1 cellular context compared by ENCODE assay signal in genomic region chr12:52672321-52672933, GRCh38.
TF ChIP-seq lines count a peak whose summit lies in the region.

No MANE protein-coding gene starts in this region.

TF ChIP-seq in K562, 482 proteins besides CTCF, POLR2A, EP300 and RAD21:
- TF ChIP-seq SOX6 (IDR thresholded peaks at IDR 0.05) = peak; percentile 54; the same call in 1 of the 2 replicates
- peak; percentile 28; the same call in 1 of the 2 replicates for TF ChIP-seq ESRRA (IDR thresholded peaks at IDR 0.05; ENCODE audit: borderline replicate concordance, low read depth)
- TF ChIP-seq FOSL1 (tag; conservative IDR thresholded peaks at IDR 0.05) = peak; percentile 58
- no peak for TF ChIP-seq HMGXB4 (CRISPR knock-in tag; IDR thresholded peaks at IDR 0.05)
- TF ChIP-seq, protein P1, sequence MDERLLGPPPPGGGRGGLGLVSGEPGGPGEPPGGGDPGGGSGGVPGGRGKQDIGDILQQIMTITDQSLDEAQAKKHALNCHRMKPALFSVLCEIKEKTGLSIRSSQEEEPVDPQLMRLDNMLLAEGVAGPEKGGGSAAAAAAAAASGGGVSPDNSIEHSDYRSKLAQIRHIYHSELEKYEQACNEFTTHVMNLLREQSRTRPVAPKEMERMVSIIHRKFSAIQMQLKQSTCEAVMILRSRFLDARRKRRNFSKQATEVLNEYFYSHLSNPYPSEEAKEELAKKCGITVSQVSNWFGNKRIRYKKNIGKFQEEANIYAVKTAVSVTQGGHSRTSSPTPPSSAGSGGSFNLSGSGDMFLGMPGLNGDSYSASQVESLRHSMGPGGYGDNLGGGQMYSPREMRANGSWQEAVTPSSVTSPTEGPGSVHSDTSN (CRISPR knock-in tag; IDR thresholded peaks at IDR 0.05; ENCODE audit: low read depth) = no peak
- TF ChIP-seq, protein P1 (tag; conservative IDR thresholded peaks at IDR 0.05; ENCODE audit: low read depth) = 0 out of 2 replicates have a peak, but pooled peaks have one; percentile 6
- TF ChIP-seq NR3C1 (CRISPR knock-in tag; IDR thresholded peaks at IDR 0.05) = no peak
- TF ChIP-seq MEIS2 (IDR thresholded peaks at IDR 0.05; ENCODE audit: partially characterized antibody) = peak; percentile 34
TF ChIP-seq in K562: peak in this region for 5.
